8 cellular contexts compared by ENCODE assay signal in the genomic region with DNA sequence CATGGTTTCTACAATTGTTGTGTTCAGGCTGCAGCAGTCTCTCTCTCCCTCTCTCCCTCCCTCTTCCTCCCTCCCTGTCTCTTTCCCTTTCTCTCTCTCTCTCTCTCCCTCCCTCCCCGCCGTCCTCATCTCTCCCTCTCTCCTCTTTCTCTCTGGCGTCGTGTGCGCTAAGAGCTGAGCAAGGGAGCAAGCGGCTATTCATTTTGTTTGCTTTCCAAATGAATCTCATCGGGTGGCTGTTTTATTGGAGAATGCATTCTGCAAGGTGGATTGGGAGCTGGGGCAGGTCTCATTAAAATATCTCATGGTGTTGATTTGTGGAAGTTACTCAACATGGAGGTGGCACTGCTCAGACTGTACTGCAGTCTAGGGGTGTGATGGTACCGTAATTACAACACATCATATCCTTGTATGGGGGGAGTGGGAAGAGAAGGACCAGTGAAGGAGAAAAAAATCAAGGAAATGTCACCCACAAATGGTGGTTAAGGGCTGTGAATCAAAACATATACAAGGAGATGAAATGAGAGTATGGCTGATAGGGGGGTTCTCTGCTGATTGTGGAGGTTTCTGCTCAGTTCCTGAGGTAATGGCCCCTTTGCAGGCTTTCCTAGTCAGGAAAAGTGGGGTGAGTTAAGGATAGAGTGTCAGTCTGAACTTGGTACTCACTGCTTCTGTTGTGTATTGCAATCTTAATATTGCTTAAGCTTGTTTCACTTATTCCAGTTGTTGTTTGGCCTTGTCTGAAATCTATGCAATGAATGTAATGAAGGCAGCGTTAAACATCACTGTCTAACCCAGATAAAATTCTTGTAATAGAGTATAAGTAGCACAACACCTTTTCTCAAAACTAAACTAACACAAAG. TPM values are rescaled to one million over a fixed set of nuclear protein-coding genes. Genes with fewer than 3 reads are reported as not detected.
DNase-seq lines count a peak whose midpoint lies in the region; ATAC-seq, FAIRE-seq and TF ChIP-seq lines count a peak whose summit lies in the region.

No MANE protein-coding gene starts in this region.

- H3K9ac ChIP-seq in HepG2 (ENCODE audit: insufficient read depth, low read depth, low read length): peak overlapping the region; percentile 97

- ATAC-seq in HepG2 (no peak), HG03159 (IDR thresholded peaks at IDR 0.05; ENCODE audit: unreplicated experiment) (no peak), HG03442 (IDR thresholded peaks at IDR 0.05; ENCODE audit: unreplicated experiment) (no peak)

- TF ChIP-seq RAD21 in HepG2 (CRISPR knock-in tag; IDR thresholded peaks at IDR 0.05): no peak

- H3K27ac ChIP-seq in breast epithelium: peak overlapping the region; percentile 95 to 100
- peak overlapping the region; percentile 74 for H3K27ac ChIP-seq in HepG2 (ENCODE audit: extremely low read length, insufficient read depth, low read length)
- H3K27ac ChIP-seq in thyroid gland: peak overlapping the region; percentile 33 to 97 (median 97)

- WGBS in HepG2 (ENCODE audit: low lambda C conversion rate): 9% methylated on average over 9 of the region's 9 CpGs
- WGBS in thyroid gland, 2 donors: 8 to 10% methylated on average over 9 of the region's 9 CpGs

- in situ Hi-C loops in HepG2 (cut with HindIII; ENCODE audit: extremely low pct_ligation_motif_present, low pct_unique_long_range_greater_than_20kb): no loop called here

- no peak for TF ChIP-seq EP300 in HepG2 (IDR thresholded peaks at IDR 0.05; ENCODE audit: low read depth in 2 of 2, low read length in 2 of 2)
- no peak for TF ChIP-seq EP300 in HepG2 (CRISPR knock-in tag; IDR thresholded peaks at IDR 0.05; ENCODE audit: borderline replicate concordance)

- H3K27me3 ChIP-seq in breast epithelium (no peaks in the 10 kb centered on the region), HepG2 (ENCODE audit: control insufficient read depth in 1 of 2, insufficient read depth in 2 of 2, low read length in 2 of 2) (no peaks in the 10 kb centered on the region; a peak in 1 of 5 replicates), thyroid gland (no peaks in the 10 kb centered on the region)

- peak; percentile 46 for DNase-seq in ELR (ENCODE audit: low read depth)
- DNase-seq in NCI-H2081 treated with DMSO at 0.1 percent for 48 hours (lab: John Stamatoyannopoulos, UW): peak; percentile 40
- DNase-seq in breast epithelium (ENCODE audit: low spot score in 2 of 2): no peak
- no peak for DNase-seq in HepG2 (ENCODE audit: low spot score)
- DNase-seq in thyroid gland: peak in 1 of 2 donors; percentile 37
- no peak for DNase-seq in T1000 (lab: John Stamatoyannopoulos, UW)

- POLR2A ChIA-PET in HepG2 (lab: Yijun Ruan, JAX): interaction anchor here (0.8 to 11.1 kb wide), 7 partner anchors 8 to 44 kb away, joined by 3 to 150 read pairs (median 10); partner anchors contain the start of genes CASC3 and NR1D1

- TF ChIP-seq CTCF in breast epithelium (IDR thresholded peaks at IDR 0.05) (no peak), HepG2 (CRISPR knock-in tag; IDR thresholded peaks at IDR 0.05) (no peak), thyroid gland (IDR thresholded peaks at IDR 0.05) (no peak)

- FAIRE-seq in HepG2 (lab: Jason Lieb, UNC): peak; percentile 57

- peaks cover 56% of the 10 kb centered on the region for H3K79me2 ChIP-seq in HepG2 (ENCODE audit: insufficient read depth, low read length)

- H3K36me3 ChIP-seq in breast epithelium (no peaks in the 10 kb centered on the region), HepG2 (replicated peaks in 1 of 2; ENCODE audit: control insufficient read depth in 1 of 2, insufficient read depth in 2 of 2, low read length in 2 of 2) (peaks cover 15 to 30% of the 10 kb centered on the region in 2 experiments), thyroid gland (peaks cover 14 to 25% of the 10 kb centered on the region in 2 donors)

- no TSS peak for BruUV-seq in HepG2 (replicated peaks; lab: Mats Ljungman, UMichigan)

- intact Hi-C loops in breast epithelium (cut with DNase I; ENCODE audit: low total_unique reads) (no loop called here), HepG2 (cut with micrococcal nuclease; ENCODE audit: unreplicated experiment) (no loop called here), thyroid gland (cut with DNase I) (loop anchor here (5.0 kb wide), 1 partner anchor 43 kb away; no protein-coding TSS in a partner anchor)

- H3K4me1 ChIP-seq in breast epithelium (peaks cover 0 to 9% of the 10 kb centered on the region in 2 donors), HepG2 (ENCODE audit: insufficient read depth, low read length) (peaks cover 36% of the 10 kb centered on the region), thyroid gland (peaks cover 14 to 15% of the 10 kb centered on the region in 2 donors)

- H3K9me3 ChIP-seq in breast epithelium (no peaks in the 10 kb centered on the region), HepG2 (ENCODE audit: low read length) (no peaks in the 10 kb centered on the region), thyroid gland (no peaks in the 10 kb centered on the region)

- no peak for TF ChIP-seq POLR2A in breast epithelium (IDR thresholded peaks at IDR 0.05)
- TF ChIP-seq POLR2A in HepG2 (IDR thresholded peaks at IDR 0.05; ENCODE audit: insufficient read depth in 1 of 2, low read depth in 2 of 2, low read length in 2 of 2): no peak
- no peak for TF ChIP-seq POLR2A in thyroid gland (IDR thresholded peaks at IDR 0.05)

- H4K20me1 ChIP-seq in HepG2 (ENCODE audit: insufficient read depth, low read length): peaks cover 26% of the 10 kb centered on the region

- peak overlapping the region; percentile 91 for H3K4me2 ChIP-seq in HepG2 (ENCODE audit: low read depth, low read length)

- peak overlapping the region; percentile 81 to 100 (median 85) for H3K4me3 ChIP-seq in breast epithelium
- peak overlapping the region; percentile 91 to 98 (median 97) for H3K4me3 ChIP-seq in HepG2 (replicated peaks in 1 of 3; ENCODE audit: insufficient read depth in 1 of 3, low read depth in 2 of 3, low read length in 3 of 3)
- peak overlapping the region in 1 of 3 donors; percentile 86 for H3K4me3 ChIP-seq in thyroid gland (replicated peaks in 1 of 3)

- CTCF ChIA-PET in HepG2 (lab: Yijun Ruan, JAX; ENCODE audit: low intra/inter-chr PET ratio, low total read pairs): no interaction called here

- no peak overlapping the region for H2AFZ ChIP-seq in HepG2 (ENCODE audit: low read length)

RNA-seq across cellular contexts. Expression of gene MSL1, which starts 2.7 kb away (rescaled TPM):
- 10 to 100 TPM; 49.3 to 79.3 (median 78.2) TPM for total RNA-seq in breast epithelium
- 76.1 and 88.5 TPM in 2 replicates for total RNA-seq in HepG2 (2016; rRNA removed; fragmentation: Illumina TruSeq; extraction: Trizol)
- total RNA-seq in HepG2 (2016; cell fraction: cytosol; rRNA removed; fragmentation: Illumina TruSeq; extraction: Trizol; ENCODE audit: low read depth): 23.3 and 23.6 TPM in 2 replicates
- total RNA-seq in HepG2 (2016; cell fraction: insoluble cytoplasmic fraction; rRNA removed; fragmentation: Illumina TruSeq; extraction: Trizol): 62.6 and 89.2 TPM in 2 replicates
- total RNA-seq in HepG2 (2016; cell fraction: membrane; rRNA removed; fragmentation: Illumina TruSeq; extraction: Trizol): 50.5 and 57.1 TPM in 2 replicates
- 82.0 and 93.0 TPM in 2 replicates for total RNA-seq in HepG2 (2016; cell fraction: nucleus; rRNA removed; fragmentation: Illumina TruSeq; extraction: Trizol)
- polyA plus RNA-seq in HepG2 (2011; rRNA removed): 54.6 and 63.8 TPM in 2 replicates
- 19.7 and 28.8 TPM in 2 replicates for polyA plus RNA-seq in HepG2 (2011; cell fraction: cytosol; rRNA removed)
- polyA plus RNA-seq in HepG2 (2011; cell fraction: nucleus; rRNA removed): 90.9 and 114 TPM in 2 replicates
- polyA plus RNA-seq in HepG2 (2012): 89.3 and 98.8 TPM in 2 replicates
- 10.1 and 10.5 TPM in 2 replicates for polyA plus RNA-seq in HepG2 (2016; cell fraction: cytosol; fragmentation: Illumina TruSeq; extraction: Trizol; ENCODE audit: low read depth)
- 77.5 and 94.3 TPM in 2 replicates for polyA plus RNA-seq in HepG2 (2016; cell fraction: insoluble cytoplasmic fraction; fragmentation: Illumina TruSeq; extraction: Trizol; ENCODE audit: low read depth)
- 34.7 and 36.6 TPM in 2 replicates for polyA plus RNA-seq in HepG2 (2016; cell fraction: membrane; fragmentation: Illumina TruSeq; extraction: Trizol; ENCODE audit: low read depth)
- polyA plus RNA-seq in HepG2 (2016; cell fraction: nucleus; fragmentation: Illumina TruSeq; extraction: Trizol; ENCODE audit: insufficient read depth, low read depth): 173 TPM in 2 replicates
- polyA minus RNA-seq in HepG2 (2011; rRNA and poly(A)+ RNA removed; ENCODE audit: low replicate concordance): 21.1 and 21.8 TPM in 2 replicates
- 50.3 and 50.4 TPM in 2 replicates for polyA minus RNA-seq in HepG2 (2011; cell fraction: cytosol; rRNA and poly(A)+ RNA removed)
- polyA minus RNA-seq in HepG2 (2011; cell fraction: nucleus; rRNA and poly(A)+ RNA removed): 107 and 131 TPM in 2 replicates
- 100 to 1,000 TPM in 1 of 4 donors, 10 to 100 TPM in 3; 69.9 to 101 (median 80.4) TPM for total RNA-seq in thyroid gland

RNA-seq across cellular contexts. Expression of gene CASC3, which starts 15.8 kb away (rescaled TPM):
- 10 to 100 TPM; 57.4 to 67.0 (median 65.1) TPM for total RNA-seq in breast epithelium
- 29.6 and 30.8 TPM in 2 replicates for total RNA-seq in HepG2 (2016; rRNA removed; fragmentation: Illumina TruSeq; extraction: Trizol)
- total RNA-seq in HepG2 (2016; cell fraction: cytosol; rRNA removed; fragmentation: Illumina TruSeq; extraction: Trizol; ENCODE audit: low read depth): 27.8 and 32.3 TPM in 2 replicates
- 26.4 and 32.2 TPM in 2 replicates for total RNA-seq in HepG2 (2016; cell fraction: insoluble cytoplasmic fraction; rRNA removed; fragmentation: Illumina TruSeq; extraction: Trizol)
- total RNA-seq in HepG2 (2016; cell fraction: membrane; rRNA removed; fragmentation: Illumina TruSeq; extraction: Trizol): 28.8 and 30.1 TPM in 2 replicates
- 30.8 and 38.1 TPM in 2 replicates for total RNA-seq in HepG2 (2016; cell fraction: nucleus; rRNA removed; fragmentation: Illumina TruSeq; extraction: Trizol)
- 60.9 and 62.9 TPM in 2 replicates for polyA plus RNA-seq in HepG2 (2011; rRNA removed)
- polyA plus RNA-seq in HepG2 (2011; cell fraction: cytosol; rRNA removed): 25.1 and 35.9 TPM in 2 replicates
- polyA plus RNA-seq in HepG2 (2011; cell fraction: nucleus; rRNA removed): 142 and 152 TPM in 2 replicates
- polyA plus RNA-seq in HepG2 (2012): 70.7 and 76.1 TPM in 2 replicates
- 5.4 and 6.1 TPM in 2 replicates for polyA plus RNA-seq in HepG2 (2016; cell fraction: cytosol; fragmentation: Illumina TruSeq; extraction: Trizol; ENCODE audit: low read depth)
- 32.0 and 41.3 TPM in 2 replicates for polyA plus RNA-seq in HepG2 (2016; cell fraction: insoluble cytoplasmic fraction; fragmentation: Illumina TruSeq; extraction: Trizol; ENCODE audit: low read depth)
- polyA plus RNA-seq in HepG2 (2016; cell fraction: membrane; fragmentation: Illumina TruSeq; extraction: Trizol; ENCODE audit: low read depth): 18.7 and 20.0 TPM in 2 replicates
- polyA plus RNA-seq in HepG2 (2016; cell fraction: nucleus; fragmentation: Illumina TruSeq; extraction: Trizol; ENCODE audit: insufficient read depth, low read depth): 74.6 and 84.0 TPM in 2 replicates
- 60.8 and 70.8 TPM in 2 replicates for polyA minus RNA-seq in HepG2 (2011; rRNA and poly(A)+ RNA removed; ENCODE audit: low replicate concordance)
- 20.8 and 24.8 TPM in 2 replicates for polyA minus RNA-seq in HepG2 (2011; cell fraction: cytosol; rRNA and poly(A)+ RNA removed)
- 59.5 and 60.8 TPM in 2 replicates for polyA minus RNA-seq in HepG2 (2011; cell fraction: nucleus; rRNA and poly(A)+ RNA removed)
- 100 to 1,000 TPM in 1 of 4 donors, 10 to 100 TPM in 3; 88.2 to 103 (median 95.5) TPM for total RNA-seq in thyroid gland

RNA-seq across cellular contexts. Expression of gene NR1D1, which starts 24.1 kb away (rescaled TPM):
- 10 to 100 TPM in 1 of 3 donors, 1 to 10 TPM in 2; 8.8 to 10.5 (median 9.2) TPM for total RNA-seq in breast epithelium
- 1.4 and 2.1 TPM in 2 replicates for total RNA-seq in HepG2 (2016; rRNA removed; fragmentation: Illumina TruSeq; extraction: Trizol)
- 0.88 and 1.1 TPM in 2 replicates for total RNA-seq in HepG2 (2016; cell fraction: cytosol; rRNA removed; fragmentation: Illumina TruSeq; extraction: Trizol; ENCODE audit: low read depth)
- 1.2 and 1.8 TPM in 2 replicates for total RNA-seq in HepG2 (2016; cell fraction: insoluble cytoplasmic fraction; rRNA removed; fragmentation: Illumina TruSeq; extraction: Trizol)
- total RNA-seq in HepG2 (2016; cell fraction: membrane; rRNA removed; fragmentation: Illumina TruSeq; extraction: Trizol): 2.2 and 2.4 TPM in 2 replicates
- total RNA-seq in HepG2 (2016; cell fraction: nucleus; rRNA removed; fragmentation: Illumina TruSeq; extraction: Trizol): 3.4 and 4.3 TPM in 2 replicates
- 2.7 and 3.6 TPM in 2 replicates for polyA plus RNA-seq in HepG2 (2011; rRNA removed)
- polyA plus RNA-seq in HepG2 (2011; cell fraction: cytosol; rRNA removed): 1.5 and 1.6 TPM in 2 replicates
- polyA plus RNA-seq in HepG2 (2011; cell fraction: nucleus; rRNA removed): 20.3 and 22.7 TPM in 2 replicates
- 11.1 and 19.6 TPM in 2 replicates for polyA plus RNA-seq in HepG2 (2012)
- polyA plus RNA-seq in HepG2 (2016; cell fraction: cytosol; fragmentation: Illumina TruSeq; extraction: Trizol; ENCODE audit: low read depth): 0.95 and 1.1 TPM in 2 replicates
- polyA plus RNA-seq in HepG2 (2016; cell fraction: insoluble cytoplasmic fraction; fragmentation: Illumina TruSeq; extraction: Trizol; ENCODE audit: low read depth): 3.8 and 5.8 TPM in 2 replicates
- polyA plus RNA-seq in HepG2 (2016; cell fraction: membrane; fragmentation: Illumina TruSeq; extraction: Trizol; ENCODE audit: low read depth): 2.5 and 3.4 TPM in 2 replicates
- 9.5 and 10.0 TPM in 2 replicates for polyA plus RNA-seq in HepG2 (2016; cell fraction: nucleus; fragmentation: Illumina TruSeq; extraction: Trizol; ENCODE audit: insufficient read depth, low read depth)
- 3.3 and 6.7 TPM in 2 replicates for polyA minus RNA-seq in HepG2 (2011; rRNA and poly(A)+ RNA removed; ENCODE audit: low replicate concordance)
- 4.5 and 6.5 TPM in 2 replicates for polyA minus RNA-seq in HepG2 (2011; cell fraction: cytosol; rRNA and poly(A)+ RNA removed)
- 7.6 and 8.1 TPM in 2 replicates for polyA minus RNA-seq in HepG2 (2011; cell fraction: nucleus; rRNA and poly(A)+ RNA removed)
- total RNA-seq in thyroid gland: 1 to 10 TPM; 3.4 to 9.9 (median 5.1) TPM

RNA-seq across cellular contexts. Expression of gene RAPGEFL1, which starts 52.8 kb away (rescaled TPM):
- total RNA-seq in breast epithelium (10 to 100 TPM in 1 of 3 donors, 1 to 10 TPM in 2; 3.2 to 10.8 (median 5.0) TPM), HepG2 (2016; rRNA removed; fragmentation: Illumina TruSeq; extraction: Trizol) (1.1 and 4.5 TPM in 2 replicates), thyroid gland (1 to 10 TPM; 1.3 to 5.2 (median 4.1) TPM)
- total RNA-seq in HepG2 (2016; cell fraction: cytosol; rRNA removed; fragmentation: Illumina TruSeq; extraction: Trizol; ENCODE audit: low read depth): 1.5 and 1.9 TPM in 2 replicates
- total RNA-seq in HepG2 (2016; cell fraction: insoluble cytoplasmic fraction; rRNA removed; fragmentation: Illumina TruSeq; extraction: Trizol): 1.3 and 2.7 TPM in 2 replicates
- 1.7 TPM in 2 replicates for total RNA-seq in HepG2 (2016; cell fraction: membrane; rRNA removed; fragmentation: Illumina TruSeq; extraction: Trizol)
- total RNA-seq in HepG2 (2016; cell fraction: nucleus; rRNA removed; fragmentation: Illumina TruSeq; extraction: Trizol): 4.2 and 4.8 TPM in 2 replicates
- 7.3 and 7.8 TPM in 2 replicates for polyA plus RNA-seq in HepG2 (2011; rRNA removed)
- polyA plus RNA-seq in HepG2 (2011; cell fraction: cytosol; rRNA removed): 1.8 and 1.9 TPM in 2 replicates
- 53.9 and 60.7 TPM in 2 replicates for polyA plus RNA-seq in HepG2 (2011; cell fraction: nucleus; rRNA removed)
- 6.4 and 8.2 TPM in 2 replicates for polyA plus RNA-seq in HepG2 (2012)
- 0.27 and 0.35 TPM in 2 replicates for polyA plus RNA-seq in HepG2 (2016; cell fraction: cytosol; fragmentation: Illumina TruSeq; extraction: Trizol; ENCODE audit: low read depth)
- polyA plus RNA-seq in HepG2 (2016; cell fraction: insoluble cytoplasmic fraction; fragmentation: Illumina TruSeq; extraction: Trizol; ENCODE audit: low read depth): 1.6 and 2.4 TPM in 2 replicates
- 0.85 and 0.91 TPM in 2 replicates for polyA plus RNA-seq in HepG2 (2016; cell fraction: membrane; fragmentation: Illumina TruSeq; extraction: Trizol; ENCODE audit: low read depth)
- 23.6 and 26.4 TPM in 2 replicates for polyA plus RNA-seq in HepG2 (2016; cell fraction: nucleus; fragmentation: Illumina TruSeq; extraction: Trizol; ENCODE audit: insufficient read depth, low read depth)
- polyA minus RNA-seq in HepG2 (2011; rRNA and poly(A)+ RNA removed; ENCODE audit: low replicate concordance): 4.9 and 19.9 TPM in 2 replicates
- 0.53 and 1.3 TPM in 2 replicates for polyA minus RNA-seq in HepG2 (2011; cell fraction: cytosol; rRNA and poly(A)+ RNA removed)
- 10.6 and 13.8 TPM in 2 replicates for polyA minus RNA-seq in HepG2 (2011; cell fraction: nucleus; rRNA and poly(A)+ RNA removed)

Comparison
In these comparisons a context has a peak if more than half of its experiments do, and no peak if none do; other contexts are left out.
1. DNase-seq: peak in ELR (single experiment) and NCI-H2081 treated with DMSO at 0.1 percent for 48 hours (single experiment); none in breast epithelium (0 of 2), HepG2 (single experiment) and T1000 (single experiment).
2. Peak in every context shown above with its lines, with median percentiles within 50 percentile points of each other: H3K27ac ChIP-seq.